22 cellular contexts compared by ENCODE assay signal in genomic region chr11:104222464-104222863, GRCh38. TPM values are rescaled to one million over a fixed set of nuclear protein-coding genes. Genes with fewer than 3 reads are reported as not detected.
"Had no signal": no experiment of that assay in that cellular context is flagged by ENCODE, and none has a peak within 500 bp of the region (broad histone marks: within the 10 kb centered on the region; RNA-seq: fewer than 3 reads in every experiment).

No MANE protein-coding gene starts in this region.

- FAIRE-seq: endothelial cell of umbilical vein, pancreas had no signal

- H3K4me1 ChIP-seq: esophagus squamous epithelium, pancreas, stomach, testis, upper lobe of right lung had no signal

- H3K4me3 ChIP-seq: esophagus squamous epithelium, mucosa of descending colon, pancreas, stomach, testis, upper lobe of right lung had no signal

- H3K9me3 ChIP-seq: esophagus squamous epithelium, mucosa of descending colon, pancreas, stomach, testis, upper lobe of right lung had no signal

- H3K36me3 ChIP-seq: esophagus squamous epithelium, pancreas, stomach, upper lobe of right lung had no signal

- H3K27ac ChIP-seq: esophagus squamous epithelium, pancreas, stomach, testis, upper lobe of right lung had no signal

- DNase-seq: activated B cell treated with CpG ODN at 0.5 μM for 24 hours; activated CD4-positive, alpha-beta T cell treated with anti-CD3 and anti-CD28 coated beads, Interleukin-2, amount 10 ng/mL, durations not matched to agents 24 days and 14 days; activated CD8-positive, alpha-beta memory T cell treated with anti-CD3 and anti-CD28 coated beads, Interleukin-2, amount 50 U/mL, for 48 hours; activated CD8-positive, alpha-beta T cell treated with anti-CD3 and anti-CD28 coated beads, Interleukin-2, amount 10 ng/mL, durations not matched to agents 7 days and 5 days; activated gamma-delta T cell; activated naive CD8-positive, alpha-beta T cell treated with anti-CD3 and anti-CD28 coated beads for 36 hours; activated T-cell treated with anti-CD3 and anti-CD28 coated beads, Interleukin-2, amount 50 U/mL, for 72 hours; cortex of kidney; effector CD4-positive, alpha-beta T cell; esophagus squamous epithelium; foreskin fibroblast; glutamatergic neuron; kidney glomerular epithelial cell; left ventricle myocardium superior; mucosa of descending colon; naive thymus-derived CD4-positive, alpha-beta T cell; pancreas; stimulated activated CD4-positive, alpha-beta T cell treated with anti-CD3 and anti-CD28 coated beads, Interleukin-1b, Interleukin-23, amount 100 ng/mL, for 48 hours; stomach; testis; upper lobe of right lung had no signal

- H3K27me3 ChIP-seq: esophagus squamous epithelium, pancreas, stomach, testis, upper lobe of right lung had no signal

- ATAC-seq: activated CD8-positive, alpha-beta T cell treated with anti-CD3 and anti-CD28 coated beads, Interleukin-2, amount 10 ng/mL, durations not matched to agents 7 days and 5 days; activated T-cell treated with anti-CD3 and anti-CD28 coated beads, Interleukin-2, amount 50 U/mL, for 72 hours; left ventricle myocardium superior; mucosa of descending colon; naive thymus-derived CD4-positive, alpha-beta T cell; upper lobe of right lung had no signal

RNA-seq across cellular contexts. Expression of gene PDGFD, which starts 58.5 kb away (rescaled TPM):
- total RNA-seq: activated CD4-positive, alpha-beta T cell treated with anti-CD3 and anti-CD28 coated beads, Interleukin-2, amount 10 ng/mL, durations not matched to agents 24 days and 14 days; activated naive CD8-positive, alpha-beta T cell treated with anti-CD3 and anti-CD28 coated beads for 36 hours had no signal
